ENCODE assay signal across 1 cellular context in genomic region chr2:62194558-62195420, GRCh38.
TF ChIP-seq lines count a peak whose summit lies in the region.

No MANE protein-coding gene starts in this region.

TF ChIP-seq in HepG2, 621 proteins besides CTCF, POLR2A, EP300 and RAD21 (continued from another document and continues in another):
- TF ChIP-seq AHDC1 (CRISPR knock-in tag; IDR thresholded peaks at IDR 0.05; ENCODE audit: borderline replicate concordance) (peak; percentile 91), SRSF9 (IDR thresholded peaks at IDR 0.05; ENCODE audit: borderline replicate concordance, insufficient read depth, low read depth, low read length, poor library complexity, severe bottlenecking) (no peak), TERF1 (CRISPR knock-in tag; IDR thresholded peaks at IDR 0.05) (no peak), ZBTB43 (CRISPR knock-in tag; conservative IDR thresholded peaks at IDR 0.05) (peak; percentile 86), ZNF230 (CRISPR knock-in tag; IDR thresholded peaks at IDR 0.05) (peak; percentile 96), POLR2AphosphoS2 (IDR thresholded peaks at IDR 0.05; ENCODE audit: low read depth, low read length) (no peak), ZNF484 (CRISPR knock-in tag; IDR thresholded peaks at IDR 0.05; ENCODE audit: borderline replicate concordance, low read depth) (no peak), ZNF574 (CRISPR knock-in tag; IDR thresholded peaks at IDR 0.05) (peak; percentile 66), SNAPC5 (CRISPR knock-in tag; IDR thresholded peaks at IDR 0.05; ENCODE audit: borderline replicate concordance) (peak; percentile 77; the same call in 1 of the 2 replicates), ZSCAN31 (CRISPR knock-in tag; IDR thresholded peaks at IDR 0.05; ENCODE audit: low read depth) (peak; percentile 40; the same call in 1 of the 2 replicates), ZC3H13 (CRISPR knock-in tag; IDR thresholded peaks at IDR 0.05) (no peak; the same call in 1 of the 2 replicates), SP2 (CRISPR knock-in tag; IDR thresholded peaks at IDR 0.05) (no peak; the same call in 1 of the 2 replicates), ZNF367 (CRISPR knock-in tag; IDR thresholded peaks at IDR 0.05; ENCODE audit: borderline replicate concordance) (0 out of 2 replicates have a peak, but pooled peaks have one; percentile 47), HINFP (CRISPR knock-in tag; IDR thresholded peaks at IDR 0.05; ENCODE audit: low read depth) (peak; percentile 94), ZNF33A (CRISPR knock-in tag; IDR thresholded peaks at IDR 0.05; ENCODE audit: borderline replicate concordance) (0 out of 2 replicates have a peak, but pooled peaks have one; percentile 74), IRF9 (CRISPR knock-in tag; IDR thresholded peaks at IDR 0.05; ENCODE audit: borderline replicate concordance) (no peak), NR1H2 (CRISPR knock-in tag; IDR thresholded peaks at IDR 0.05; ENCODE audit: borderline replicate concordance, low read depth) (no peak), ZBTB1 (CRISPR knock-in tag; IDR thresholded peaks at IDR 0.05; ENCODE audit: borderline replicate concordance) (no peak; the same call in 1 of the 2 replicates), ZBTB33 (CRISPR knock-in tag; IDR thresholded peaks at IDR 0.05) (peak; percentile 92), ZNF235 (CRISPR knock-in tag; IDR thresholded peaks at IDR 0.05; ENCODE audit: borderline replicate concordance) (no peak; the same call in 1 of the 2 replicates), MBD4 (IDR thresholded peaks at IDR 0.05; ENCODE audit: borderline replicate concordance, low read length) (peak; percentile 84; the same call in 1 of the 2 replicates), FOXP4 (CRISPR knock-in tag; IDR thresholded peaks at IDR 0.05) (no peak; the same call in 1 of the 2 replicates), DRAP1 (CRISPR knock-in tag; IDR thresholded peaks at IDR 0.05) (peak; percentile 65), EHMT2 (IDR thresholded peaks at IDR 0.05; ENCODE audit: borderline replicate concordance, low read depth, low read length) (no peak), SOX6 (IDR thresholded peaks at IDR 0.05) (no peak), SOX6 (CRISPR knock-in tag; IDR thresholded peaks at IDR 0.05) (peak; percentile 86), IRF2 (CRISPR knock-in tag; IDR thresholded peaks at IDR 0.05) (peak; percentile 74), TMF1 (CRISPR knock-in tag; IDR thresholded peaks at IDR 0.05; ENCODE audit: low read depth) (peak; percentile 81), MNT (IDR thresholded peaks at IDR 0.05) (peak; percentile 89), SETDB1 (CRISPR knock-in tag; IDR thresholded peaks at IDR 0.05; ENCODE audit: borderline replicate concordance) (no peak; the same call in 1 of the 2 replicates), TFAP4 (IDR thresholded peaks at IDR 0.05; ENCODE audit: borderline replicate concordance, low read depth) (peak; percentile 64; the same call in 1 of the 2 replicates), HNRNPH1 (optimal IDR thresholded peaks at IDR 0.05; ENCODE audit: low read depth, low read length) (no peak)
